ENCODE assay signal across 8 cellular contexts in the genomic region with DNA sequence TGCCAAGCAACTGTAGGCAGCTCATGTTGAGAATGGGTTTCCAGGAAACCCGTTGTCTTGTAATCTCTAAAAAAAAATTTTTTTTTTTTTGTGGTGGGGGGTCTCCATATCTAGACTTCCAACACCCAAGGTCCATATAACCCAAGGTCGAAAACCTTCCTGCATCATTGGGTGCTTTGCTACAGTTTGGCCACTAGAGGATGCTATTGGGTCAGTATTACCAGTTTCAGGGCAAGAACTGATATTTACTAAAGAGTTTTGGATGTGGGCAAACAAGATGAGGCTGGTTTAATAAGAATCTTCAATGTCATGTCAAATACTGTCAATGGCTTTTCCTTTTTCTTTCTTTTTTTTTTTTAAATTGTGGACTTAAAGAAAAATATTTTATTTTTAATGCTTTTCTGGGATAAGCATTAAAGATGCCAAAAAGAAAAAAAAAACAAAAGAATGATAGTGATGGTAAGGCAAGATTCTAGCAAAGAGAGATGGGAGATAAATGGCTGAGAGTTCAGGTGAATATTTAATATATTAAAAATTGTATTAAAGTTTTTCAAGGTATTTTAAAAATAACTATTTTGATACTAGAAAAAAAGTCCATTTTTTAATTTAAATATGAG.
DNase-seq lines count a peak whose midpoint lies in the region; ATAC-seq and TF ChIP-seq lines count a peak whose summit lies in the region.

No MANE protein-coding gene starts in this region.

- H3K36me3 ChIP-seq in DND-41 (ENCODE audit: insufficient read depth, low read length): no peaks in the 10 kb centered on the region
- no peaks in the 10 kb centered on the region for H3K36me3 ChIP-seq in Panc1 (ENCODE audit: control insufficient read depth, insufficient read depth, low read length)

- peak; percentile 93 for TF ChIP-seq CTCF in DND-41 (IDR thresholded peaks at IDR 0.05; ENCODE audit: borderline replicate concordance, extremely low read depth, low read length, poor library complexity, severe bottlenecking)
- peak; percentile 98 for TF ChIP-seq CTCF in Panc1 (IDR thresholded peaks at IDR 0.05)

- CTCF ChIA-PET in Panc1 (lab: Charles Lee): interaction anchor here (0.7 kb wide), 3 partner anchors 18 to 855 kb away, joined by 3 to 6 read pairs (median 4); no protein-coding TSS in a partner anchor

- H3K4me2 ChIP-seq in DND-41 (ENCODE audit: insufficient read depth, low read length): no peak overlapping the region

- no peaks in the 10 kb centered on the region for H3K4me1 ChIP-seq in DND-41 (ENCODE audit: insufficient read depth, low read length)
- H3K4me1 ChIP-seq in Panc1 (ENCODE audit: control insufficient read depth, insufficient read depth, low read length): no peaks in the 10 kb centered on the region

- H3K9me3 ChIP-seq in DND-41 (ENCODE audit: insufficient read depth, low read length, severe bottlenecking): no peaks in the 10 kb centered on the region
- H3K9me3 ChIP-seq in Panc1 (ENCODE audit: control insufficient read depth, insufficient read depth, low read depth, low read length): no peaks in the 10 kb centered on the region

- H2AFZ ChIP-seq in DND-41 (ENCODE audit: low read depth, low read length): no peak overlapping the region

- POLR2A ChIA-PET in Panc1 (lab: Charles Lee): no interaction called here

- peak; percentile 44; the same call in 1 of the 3 replicates for ATAC-seq in DND-41 (ENCODE audit: insufficient read depth, low read depth)
- ATAC-seq in HG03354 (IDR thresholded peaks at IDR 0.05; ENCODE audit: poor library complexity, severe bottlenecking, unreplicated experiment): peak; percentile 48
- ATAC-seq in Panc1: 0 out of 2 replicates have a peak, but pooled peaks have one; percentile 65
- no peak for ATAC-seq in HG03175 (IDR thresholded peaks at IDR 0.05; ENCODE audit: unreplicated experiment)
- no peak for ATAC-seq in HG03439 (IDR thresholded peaks at IDR 0.05; ENCODE audit: unreplicated experiment)
- no peak for ATAC-seq in HG02884 (IDR thresholded peaks at IDR 0.05; ENCODE audit: unreplicated experiment)

- no peak overlapping the region for H3K9ac ChIP-seq in DND-41 (ENCODE audit: low read depth, low read length)

- no peaks in the 10 kb centered on the region for H3K79me2 ChIP-seq in DND-41 (ENCODE audit: insufficient read depth, low read length)

- intact Hi-C loops in Panc1 (cut with micrococcal nuclease; ENCODE audit: unreplicated experiment): loop anchor here (2.0 kb wide), 1 partner anchor 40 kb away; no protein-coding TSS in a partner anchor

- no peaks in the 10 kb centered on the region for H3K27me3 ChIP-seq in DND-41 (ENCODE audit: insufficient read depth, low read length, poor library complexity)
- H3K27me3 ChIP-seq in Panc1 (ENCODE audit: control insufficient read depth, insufficient read depth, low read length): no peaks in the 10 kb centered on the region

- DNase-seq in DND-41 (peak; percentile 25), Panc1 (ENCODE audit: low read depth, low spot score) (peak; percentile 55), epidermal melanocyte (ENCODE audit: insufficient read length, low spot score) (peak; percentile 66), midbrain (lab: John Stamatoyannopoulos, UW) (peak; percentile 65)

- H3K27ac ChIP-seq in DND-41 (ENCODE audit: low read length) (no peak overlapping the region), Panc1 (ENCODE audit: low read length) (no peak overlapping the region)

- H4K20me1 ChIP-seq in DND-41 (ENCODE audit: insufficient read depth, low read length): no peaks in the 10 kb centered on the region

- BruUV-seq in Panc1 (replicated peaks; lab: Mats Ljungman, UMichigan): no TSS peak

- H3K4me3 ChIP-seq in DND-41 (ENCODE audit: low read depth in 1 of 2, low read length in 2 of 2) (no peak overlapping the region), Panc1 (ENCODE audit: low read depth in 2 of 2, low read length in 2 of 2) (no peak overlapping the region)

- in situ Hi-C loops in Panc1 (cut with HindIII; ENCODE audit: low pct_unique_long_range_greater_than_20kb, low sequenced_read_pairs): no loop called here

Comparison
In these comparisons a context has a peak if more than half of its experiments do, and no peak if none do; other contexts are left out.
1. ATAC-seq: peak in DND-41 (single experiment), HG03354 (single experiment) and Panc1 (single experiment); none in HG03175 (single experiment), HG03439 (single experiment) and HG02884 (single experiment).
2. Peak in every context shown above with its lines, with median percentiles within 50 percentile points of each other: DNase-seq.